In the genomic region with DNA sequence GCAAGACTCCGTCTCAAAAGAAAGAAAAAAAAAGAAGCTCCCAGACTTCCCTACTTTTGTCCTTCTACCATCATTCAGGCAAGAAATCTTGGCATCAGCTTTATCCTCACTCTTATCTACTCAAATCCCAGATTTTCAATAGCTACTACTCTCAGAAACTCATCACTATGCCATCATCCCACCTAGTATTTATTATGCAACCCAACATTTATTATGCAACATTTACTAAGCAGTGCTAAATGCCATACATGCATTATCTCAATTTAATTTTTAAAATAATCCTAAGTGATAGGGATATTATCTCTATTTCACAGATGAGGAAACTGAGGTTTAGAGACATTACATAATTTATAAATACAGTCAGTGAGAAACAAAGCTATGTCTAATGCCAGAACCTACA, we compare ENCODE assay signal across 19 cellular contexts.
"Had no signal": no experiment of that assay in that cellular context is flagged by ENCODE, and none has a peak within 500 bp of the region (broad histone marks: within the 10 kb centered on the region; RNA-seq: fewer than 3 reads in every experiment).

No MANE protein-coding gene starts in this region.

- H3K27ac ChIP-seq: brain microvascular endothelial cell, hepatocyte, left lung, pancreas had no signal

- H3K4me2 ChIP-seq: hepatocyte had no signal

- H2AFZ ChIP-seq: hepatocyte had no signal

- H3K4me3 ChIP-seq: esophagus muscularis mucosa, hepatocyte, left lung, pancreas had no signal

- DNase-seq: activated CD4-positive, CD25-positive, alpha-beta regulatory T cell; activated gamma-delta T cell treated with Interleukin-2 at 50 U/mL for 16 hours; activated T-cell treated with anti-CD3 and anti-CD28 coated beads, Interleukin-2, amount 50 U/mL, for 48 hours; anterior cingulate cortex; brain microvascular endothelial cell; cortex of kidney; effector CD4-positive, alpha-beta T cell; left lung; mammary epithelial cell; naive B cell; pancreas; stimulated activated CD4-positive, alpha-beta T cell treated with anti-CD3 and anti-CD28 coated beads, Interleukin-12 subunit alpha, Interleukin-12 subunit beta, amount 100 ng/mL, for 4 hours; stimulated activated CD4-positive, alpha-beta T cell treated with anti-CD3 and anti-CD28 coated beads, Interleukin-2, amount 100 ng/mL, for 24 hours had no signal

- H3K9me3 ChIP-seq: esophagus muscularis mucosa, left lung, pancreas had no signal

- FAIRE-seq: keratinocyte, pancreas had no signal

- ATAC-seq: left lung; pancreas; stimulated activated effector memory CD8-positive, alpha-beta T cell treated with anti-CD3 and anti-CD28 coated beads, Interleukin-12 subunit alpha, Interleukin-12 subunit beta, amount 100 ng/mL, for 72 hours had no signal

- H3K9me3 Mint-ChIP-seq: central memory CD8-positive, alpha-beta T cell; naive B cell; stimulated activated effector memory CD8-positive, alpha-beta T cell treated with anti-CD3 and anti-CD28 coated beads, Interleukin-12 subunit alpha, Interleukin-12 subunit beta, amount 100 ng/mL, for 72 hours had no signal

- H3K27ac Mint-ChIP-seq: activated naive CD8-positive, alpha-beta T cell; stimulated activated effector memory CD8-positive, alpha-beta T cell treated with anti-CD3 and anti-CD28 coated beads, Interleukin-12 subunit alpha, Interleukin-12 subunit beta, amount 100 ng/mL, for 72 hours had no signal

- H3K4me3 Mint-ChIP-seq: activated naive CD8-positive, alpha-beta T cell; central memory CD8-positive, alpha-beta T cell; stimulated activated effector memory CD8-positive, alpha-beta T cell treated with anti-CD3 and anti-CD28 coated beads, Interleukin-12 subunit alpha, Interleukin-12 subunit beta, amount 100 ng/mL, for 72 hours had no signal

- H3K27me3 Mint-ChIP-seq: activated naive CD8-positive, alpha-beta T cell; central memory CD8-positive, alpha-beta T cell; naive B cell had no signal

- H3K27me3 ChIP-seq: brain microvascular endothelial cell, esophagus muscularis mucosa, hepatocyte, left lung, pancreas had no signal
